In genomic region chr15:77508541-77509505, GRCh38 we compare ENCODE assay signal across 10 cellular contexts.
DNase-seq lines count a peak whose midpoint lies in the region; ATAC-seq and TF ChIP-seq lines count a peak whose summit lies in the region.
"Had no signal": no experiment of that assay in that cellular context is flagged by ENCODE, and none has a peak within 500 bp of the region (broad histone marks: within the 10 kb centered on the region; RNA-seq: fewer than 3 reads in every experiment).

No MANE protein-coding gene starts in this region.

- no peak overlapping the region for H3K4me2 ChIP-seq in OCI-LY7 (ENCODE audit: low read length)

- no peaks in the 10 kb centered on the region for H3K79me2 ChIP-seq in OCI-LY7 (ENCODE audit: insufficient read depth, low read depth, low read length)

- H3K27me3 ChIP-seq in adrenal gland (no peaks in the 10 kb centered on the region), heart right ventricle (no peaks in the 10 kb centered on the region), sigmoid colon (no peaks in the 10 kb centered on the region)

- H3K4me3 Mint-ChIP-seq in activated T-helper 17 cell treated with anti-CD3 and anti-CD28 coated beads, Interleukin-2, amount 50 U/mL, for 72 hours: no peak overlapping the region

- H3K9me3 Mint-ChIP-seq in activated T-helper 17 cell treated with anti-CD3 and anti-CD28 coated beads, Interleukin-2, amount 50 U/mL, for 72 hours: no peaks in the 10 kb centered on the region

- no peaks in the 10 kb centered on the region for H3K9me3 ChIP-seq in adrenal gland (replicated peaks in 1 of 3)
- H3K9me3 ChIP-seq in heart right ventricle: no peaks in the 10 kb centered on the region
- no peaks in the 10 kb centered on the region for H3K9me3 ChIP-seq in sigmoid colon
- H3K9me3 ChIP-seq in OCI-LY7 (ENCODE audit: low read length): no peaks in the 10 kb centered on the region

- H3K4me1 ChIP-seq in adrenal gland (replicated peaks in 1 of 2): peaks cover 14 to 31% of the 10 kb centered on the region in 2 donors
- peaks cover 47 to 78% (median 73%) of the 10 kb centered on the region in 9 donors for H3K4me1 ChIP-seq in heart right ventricle
- H3K4me1 ChIP-seq in sigmoid colon: peaks cover 0 to 34% (median 28%) of the 10 kb centered on the region in 4 donors
- H3K4me1 ChIP-seq in OCI-LY7 (ENCODE audit: insufficient read depth, low read length, poor library complexity, severe bottlenecking): peaks cover 24% of the 10 kb centered on the region

- POLR2A ChIA-PET in OCI-LY7 (lab: Charles Lee): interaction anchor here (0.5 to 1.7 kb wide), 3 partner anchors 11 to 28 kb away, joined by 3 to 6 read pairs (median 5); no protein-coding TSS in a partner anchor

- no peaks in the 10 kb centered on the region for H3K36me3 Mint-ChIP-seq in activated T-helper 17 cell treated with anti-CD3 and anti-CD28 coated beads, Interleukin-2, amount 50 U/mL, for 72 hours (ENCODE audit: low read depth)

- peak; percentile 11 for DNase-seq in ELR (ENCODE audit: low read depth)
- DNase-seq in adrenal gland: peak in 6 of 7 donors; percentile 47 to 77 (median 68)
- DNase-seq in heart right ventricle: peak; percentile 57 to 71
- DNase-seq in sigmoid colon: peak; percentile 59
- no peak for DNase-seq in activated CD4-positive, alpha-beta T cell treated with anti-CD3 and anti-CD28 coated beads for 48 hours
- no peak for DNase-seq in OCI-LY7 (ENCODE audit: low spot score)
- DNase-seq: NCI-H2081, T-helper 2 cell had no signal

- H3K27ac Mint-ChIP-seq in activated T-helper 17 cell treated with anti-CD3 and anti-CD28 coated beads, Interleukin-2, amount 50 U/mL, for 72 hours: no peak overlapping the region

- no peaks in the 10 kb centered on the region for H3K27me3 Mint-ChIP-seq in activated T-helper 17 cell treated with anti-CD3 and anti-CD28 coated beads, Interleukin-2, amount 50 U/mL, for 72 hours

- H3K4me1 Mint-ChIP-seq in activated T-helper 17 cell treated with anti-CD3 and anti-CD28 coated beads, Interleukin-2, amount 50 U/mL, for 72 hours: peaks cover 7% of the 10 kb centered on the region

- intact Hi-C loops in adrenal gland (cut with DNase I): no loop called here
- intact Hi-C loops in heart right ventricle (cut with DNase I): loop anchor here in 1 of 10 donors (5.0 kb wide), 1 partner anchor 33 kb away; no protein-coding TSS in a partner anchor
- intact Hi-C loops in sigmoid colon (cut with DNase I): no loop called here
- intact Hi-C loops in OCI-LY7 (cut with micrococcal nuclease; ENCODE audit: unreplicated experiment): no loop called here

- H3K4me3 ChIP-seq in adrenal gland (no peak overlapping the region), heart right ventricle (no peak overlapping the region), sigmoid colon (no peak overlapping the region), OCI-LY7 (ENCODE audit: low read depth, low read length, poor library complexity, severe bottlenecking) (no peak overlapping the region)

- ATAC-seq in heart right ventricle (peak in 3 of 8 donors; percentile 2 to 15 (median 5)), HG02798 (IDR thresholded peaks at IDR 0.05; ENCODE audit: poor library complexity, unreplicated experiment) (no peak)
- ATAC-seq in activated T-helper 17 cell treated with anti-CD3 and anti-CD28 coated beads, Interleukin-2, amount 50 U/mL, for 72 hours (replicated peaks): no peak

- no peaks in the 10 kb centered on the region for H3K9me2 ChIP-seq in OCI-LY7 (ENCODE audit: insufficient read depth, low read length)

- 60 to 63% (median 62%) methylated on average over 8 of the region's 8 CpGs for WGBS in adrenal gland, 4 donors
- 53 to 54% methylated on average over 8 of the region's 8 CpGs for WGBS in heart right ventricle, 2 donors
- 63 to 74% methylated on average over 8 of the region's 8 CpGs for WGBS in sigmoid colon, 2 donors

- no peak for TF ChIP-seq POLR2A in adrenal gland (IDR thresholded peaks at IDR 0.05)
- TF ChIP-seq POLR2A in sigmoid colon (IDR thresholded peaks at IDR 0.05): no peak

- no peak overlapping the region for H2AFZ ChIP-seq in OCI-LY7 (ENCODE audit: low read length)

- BruUV-seq in OCI-LY7 (replicated peaks; lab: Mats Ljungman, UMichigan): no TSS peak

- CTCF ChIA-PET in OCI-LY7 (lab: Charles Lee; ENCODE audit: unreplicated experiment): interaction anchor here (1.5 kb wide), 1 partner anchor 12 kb away, joined by 4 read pairs; no protein-coding TSS in a partner anchor

- TF ChIP-seq CTCF in adrenal gland (IDR thresholded peaks at IDR 0.05): no peak
- no peak for TF ChIP-seq CTCF in heart right ventricle (IDR thresholded peaks at IDR 0.05)
- no peak for TF ChIP-seq CTCF in sigmoid colon (IDR thresholded peaks at IDR 0.05)
- TF ChIP-seq CTCF in OCI-LY7 (conservative IDR thresholded peaks at IDR 0.05; ENCODE audit: low read length): no peak

- peak overlapping the region in 3 of 5 donors; percentile 25 to 87 (median 71) for H3K27ac ChIP-seq in adrenal gland
- H3K27ac ChIP-seq in heart right ventricle: peak overlapping the region; percentile 89 to 98 (median 95)
- H3K27ac ChIP-seq in sigmoid colon: peak overlapping the region; percentile 31 to 77 (median 56)
- no peak overlapping the region for H3K27ac ChIP-seq in OCI-LY7 (ENCODE audit: low read depth, low read length, poor library complexity, severe bottlenecking)

- no peak for TF ChIP-seq EP300 in sigmoid colon (IDR thresholded peaks at IDR 0.05)

- no peaks in the 10 kb centered on the region for H3K36me3 ChIP-seq in adrenal gland (replicated peaks in 1 of 2)
- no peaks in the 10 kb centered on the region for H3K36me3 ChIP-seq in heart right ventricle
- no peaks in the 10 kb centered on the region for H3K36me3 ChIP-seq in sigmoid colon
- no peaks in the 10 kb centered on the region for H3K36me3 ChIP-seq in OCI-LY7 (ENCODE audit: insufficient read depth, low read length)

- no peaks in the 10 kb centered on the region for H4K20me1 ChIP-seq in OCI-LY7 (ENCODE audit: insufficient read depth, low read length)

Comparison
In these comparisons a context has a peak if more than half of its experiments do, and no peak if none do; other contexts are left out.
1. DNase-seq: peak in ELR (single experiment), adrenal gland (6 of 7), heart right ventricle (2 of 2) and sigmoid colon (single experiment); none in activated CD4-positive, alpha-beta T cell treated with anti-CD3 and anti-CD28 coated beads for 48 hours (single experiment) and OCI-LY7 (single experiment).